8 cellular contexts compared by ENCODE assay signal in the genomic region with DNA sequence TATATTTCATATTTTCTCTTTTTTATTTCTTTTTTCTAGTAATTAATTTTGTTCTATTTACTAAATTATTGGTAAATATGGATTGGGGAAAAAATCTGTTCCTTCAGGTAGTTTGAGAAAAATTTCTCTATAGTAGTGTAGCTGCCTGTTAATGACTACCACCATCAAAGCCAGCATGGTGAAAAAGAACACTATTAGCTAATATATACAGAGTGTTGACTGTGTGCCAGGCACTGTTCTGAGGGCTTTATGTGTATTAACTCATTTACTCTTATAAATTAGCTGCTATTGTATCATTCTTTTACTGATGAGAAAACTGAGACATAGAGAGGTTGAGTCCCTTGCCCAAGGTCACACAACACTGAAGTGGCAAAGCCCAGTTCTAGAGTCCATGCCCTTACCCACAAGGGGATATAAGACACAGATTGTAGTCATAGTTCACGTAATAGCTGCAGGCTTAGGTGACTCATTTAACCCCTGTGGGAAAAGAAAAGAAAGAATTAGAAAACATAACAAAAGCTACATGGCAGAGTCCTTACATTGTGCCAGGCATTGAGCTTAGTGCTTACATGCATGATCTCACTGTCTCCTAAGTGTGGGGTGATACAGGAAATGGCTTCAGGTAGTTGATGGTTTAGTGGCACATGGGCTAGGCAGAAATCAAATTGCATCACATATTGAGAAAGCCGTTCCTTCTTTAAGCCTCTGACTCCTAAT. TPM values are rescaled to one million over a fixed set of nuclear protein-coding genes. Genes with fewer than 3 reads are reported as not detected.
DNase-seq lines count a peak whose midpoint lies in the region; ATAC-seq and TF ChIP-seq lines count a peak whose summit lies in the region.

No MANE protein-coding gene starts in this region.

- no peaks in the 10 kb centered on the region for H3K9me3 Mint-ChIP-seq in activated T-cell treated with anti-CD3 and anti-CD28 coated beads, Interleukin-2, amount 50 U/mL, for 4 hours
- no peaks in the 10 kb centered on the region for H3K9me3 Mint-ChIP-seq in endothelial cell (ENCODE audit: unreplicated experiment)

- no peak for TF ChIP-seq CTCF in endothelial cell (IDR thresholded peaks at IDR 0.05; ENCODE audit: unreplicated experiment)

- DNase-seq in activated T-cell treated with anti-CD3 and anti-CD28 coated beads, Interleukin-2, amount 50 U/mL, for 4 hours = no peak
- DNase-seq in activated T-cell treated with anti-CD3 and anti-CD28 coated beads, Interleukin-2, amount 50 U/mL, for 48 hours = no peak
- DNase-seq in brain pericyte (ENCODE audit: low read depth, low spot score) (peak; percentile 64), SW480 (ENCODE audit: low spot score) (no peak), cardiac septum (ENCODE audit: low spot score) (no peak), endothelial cell (ENCODE audit: low spot score) (no peak)
- no peak for DNase-seq in stimulated activated naive CD8-positive, alpha-beta T cell treated with anti-CD3 and anti-CD28 coated beads, Interleukin-15, Interleukin-2, amounts not matched to agents 100 U/mL and 50 U/mL, for 24 hours

- no peak overlapping the region for H3K27ac Mint-ChIP-seq in endothelial cell (ENCODE audit: unreplicated experiment)

- intact Hi-C loops in cardiac septum (cut with DNase I) = no loop called here

- H3K36me3 Mint-ChIP-seq in activated T-cell treated with anti-CD3 and anti-CD28 coated beads, Interleukin-2, amount 50 U/mL, for 4 hours (ENCODE audit: insufficient read depth) = no peaks in the 10 kb centered on the region
- H3K36me3 Mint-ChIP-seq in endothelial cell (ENCODE audit: low read depth, unreplicated experiment) = no peaks in the 10 kb centered on the region

- no peak overlapping the region for H3K4me3 Mint-ChIP-seq in activated T-cell treated with anti-CD3 and anti-CD28 coated beads, Interleukin-2, amount 50 U/mL, for 4 hours
- H3K4me3 Mint-ChIP-seq in endothelial cell (ENCODE audit: unreplicated experiment) = no peak overlapping the region

- no peaks in the 10 kb centered on the region for H3K27me3 Mint-ChIP-seq in activated T-cell treated with anti-CD3 and anti-CD28 coated beads, Interleukin-2, amount 50 U/mL, for 4 hours (ENCODE audit: low read depth)
- H3K27me3 Mint-ChIP-seq in endothelial cell (ENCODE audit: unreplicated experiment) = peaks cover 2% of the 10 kb centered on the region

- ATAC-seq in activated T-cell treated with anti-CD3 and anti-CD28 coated beads, Interleukin-2, amount 50 U/mL, for 4 hours = peak; percentile 60 to 68
- ATAC-seq in HG03575 (IDR thresholded peaks at IDR 0.05; ENCODE audit: extremely low read depth, insufficient number of reproducible peaks, low FRiP score, unreplicated experiment) = peak; percentile 57
- ATAC-seq in stimulated activated naive CD8-positive, alpha-beta T cell treated with anti-CD3 and anti-CD28 coated beads, Interleukin-15, Interleukin-2, amounts not matched to agents 100 U/mL and 50 U/mL, for 24 hours = peak; percentile 86

- H3K4me1 Mint-ChIP-seq in activated T-cell treated with anti-CD3 and anti-CD28 coated beads, Interleukin-2, amount 50 U/mL, for 4 hours (ENCODE audit: low read depth) = peaks cover 8% of the 10 kb centered on the region
- no peaks in the 10 kb centered on the region for H3K4me1 Mint-ChIP-seq in endothelial cell (ENCODE audit: unreplicated experiment)

RNA-seq across cellular contexts. Expression of a gene that starts 12.2 kb away (rescaled TPM):
- 10 to 100 TPM; 43.8 to 61.4 (median 54.2) TPM for total RNA-seq in activated T-cell treated with anti-CD3 and anti-CD28 coated beads, Interleukin-2, amount 50 U/mL, for 4 hours
- total RNA-seq in cardiac septum = 52.8 TPM
- total RNA-seq in endothelial cell (ENCODE audit: unreplicated experiment) = 59.3 TPM
